In genomic region chr4:5790546-5790857, GRCh38 we compare ENCODE assay signal across 16 cellular contexts.
"Had no signal": no experiment of that assay in that cellular context is flagged by ENCODE, and none has a peak within 500 bp of the region (broad histone marks: within the 10 kb centered on the region; RNA-seq: fewer than 3 reads in every experiment).

No MANE protein-coding gene starts in this region.

- H3K36me3 Mint-ChIP-seq: activated naive CD8-positive, alpha-beta T cell; naive thymus-derived CD8-positive, alpha-beta T cell had no signal

- H3K9me3 Mint-ChIP-seq: effector memory CD8-positive, alpha-beta T cell; T-helper 2 cell treated with Interferon-gamma antibody and Interleukin-4, amounts not matched to agents 5 μg/mL and 100 μg/mL, for 36 hours had no signal

- H3K27me3 Mint-ChIP-seq: activated naive CD8-positive, alpha-beta T cell; effector memory CD8-positive, alpha-beta T cell; naive thymus-derived CD8-positive, alpha-beta T cell had no signal

- H3K4me3 ChIP-seq: body of pancreas, cardiac muscle cell, gastroesophageal sphincter, right atrium auricular region, spleen, tibial nerve had no signal

- ATAC-seq: effector memory CD8-positive, alpha-beta T cell; naive thymus-derived CD8-positive, alpha-beta T cell had no signal

- H3K4me1 ChIP-seq: gastroesophageal sphincter, right atrium auricular region, spleen had no signal

- DNase-seq: activated CD4-positive, alpha-beta T cell treated with anti-CD3 and anti-CD28 coated beads for 4 hours; activated CD4-positive, alpha-beta T cell treated with anti-CD3 and anti-CD28 coated beads, Interleukin-2, amount 50 U/mL, for 4 hours; activated effector memory CD4-positive, alpha-beta T cell treated with Interleukin-2 at 50 U/mL for 16 hours; activated T-cell treated with anti-CD3 and anti-CD28 coated beads for 4 hours; cerebellar nuclear complex; cortex of kidney; effector memory CD8-positive, alpha-beta T cell; naive thymus-derived CD8-positive, alpha-beta T cell had no signal

- H3K9me3 ChIP-seq: body of pancreas, gastroesophageal sphincter, right atrium auricular region, tibial nerve had no signal

- H3K4me3 Mint-ChIP-seq: activated naive CD8-positive, alpha-beta T cell; effector memory CD8-positive, alpha-beta T cell; naive thymus-derived CD8-positive, alpha-beta T cell; T-helper 2 cell treated with Interferon-gamma antibody and Interleukin-4, amounts not matched to agents 5 μg/mL and 100 μg/mL, for 36 hours had no signal

- H3K4me1 Mint-ChIP-seq: naive thymus-derived CD8-positive, alpha-beta T cell had no signal

- H3K27ac Mint-ChIP-seq: activated naive CD8-positive, alpha-beta T cell; naive thymus-derived CD8-positive, alpha-beta T cell; T-helper 2 cell treated with Interferon-gamma antibody and Interleukin-4, amounts not matched to agents 5 μg/mL and 100 μg/mL, for 36 hours had no signal

- H3K27ac ChIP-seq: body of pancreas, cardiac muscle cell, gastroesophageal sphincter, right atrium auricular region, spleen, tibial nerve had no signal

- H3K27me3 ChIP-seq: body of pancreas, cardiac muscle cell, gastroesophageal sphincter, right atrium auricular region, spleen, tibial nerve had no signal
